1 cellular context compared by ENCODE assay signal in the genomic region with DNA sequence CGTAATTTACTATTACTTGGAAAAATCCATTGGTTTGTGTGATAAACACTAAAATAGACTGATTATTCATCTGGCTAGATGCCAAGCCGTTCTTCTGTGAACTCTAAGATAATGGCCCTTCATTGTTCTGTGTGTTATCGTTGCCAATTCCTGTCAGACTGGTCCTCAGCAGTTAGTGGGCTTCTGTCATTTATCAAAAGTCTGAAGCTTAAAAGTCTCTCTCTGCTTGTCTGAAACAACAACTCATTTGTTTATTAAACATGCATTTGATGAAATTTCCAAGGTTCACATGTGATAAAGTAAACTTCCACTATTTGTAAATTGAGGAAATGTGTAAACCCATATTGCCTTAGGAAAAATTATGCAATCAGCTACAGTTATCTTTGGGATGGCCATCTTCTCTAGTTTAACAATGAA.
A peak's percentile ranks its signal among the peaks of the same experiment; 100 is the strongest.
TF ChIP-seq lines count a peak whose summit lies in the region.

No MANE protein-coding gene starts in this region.

TF ChIP-seq in HCT116, 20 proteins besides CTCF, POLR2A, EP300 and RAD21:
- TF ChIP-seq JUND (IDR thresholded peaks at IDR 0.05) (peak; percentile 11; the same call in 1 of the 2 replicates), ZFX (IDR thresholded peaks at IDR 0.05) (no peak), SP1 (IDR thresholded peaks at IDR 0.05; ENCODE audit: low read depth) (peak; percentile 10; the same call in 1 of the 2 replicates)
